25 cellular contexts compared by ENCODE assay signal in the genomic region with DNA sequence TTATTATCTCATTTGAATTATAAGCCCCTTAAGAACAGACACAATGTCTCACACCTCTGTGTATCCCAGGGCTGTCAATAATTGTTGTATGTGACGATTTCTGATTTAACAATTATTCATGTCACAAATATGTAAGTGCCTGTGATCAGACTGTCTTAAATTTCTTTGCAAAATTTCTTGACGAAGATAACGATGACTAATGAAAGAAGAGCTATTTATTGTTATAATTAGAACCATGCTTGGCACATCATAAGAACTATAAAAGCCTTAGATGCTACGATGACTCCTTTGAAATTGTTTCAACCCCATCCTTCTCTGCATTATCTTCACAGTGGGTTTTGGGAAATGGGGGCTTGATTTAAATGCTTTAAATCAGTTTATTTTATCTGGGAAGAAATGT.
"Had no signal": no experiment of that assay in that cellular context is flagged by ENCODE, and none has a peak within 500 bp of the region (broad histone marks: within the 10 kb centered on the region; RNA-seq: fewer than 3 reads in every experiment).

No MANE protein-coding gene starts in this region.

- ATAC-seq: activated T-cell treated with anti-CD3 and anti-CD28 coated beads, Interleukin-2, amount 50 U/mL, for 4 hours; PC-3; SK-N-SH treated with all-trans-retinoic acid at 6 μM for 48 hours; WTC11 had no signal

- H3K36me3 Mint-ChIP-seq: activated CD4-positive, alpha-beta memory T cell treated with anti-CD3 and anti-CD28 coated beads for 36 hours; activated naive CD4-positive, alpha-beta T cell treated with anti-CD3 and anti-CD28 coated beads, Interleukin-2, amount 10 ng/mL, durations not matched to agents 7 days and 5 days; activated naive CD8-positive, alpha-beta T cell treated with anti-CD3 and anti-CD28 coated beads for 36 hours; WTC11 had no signal

- H3K9me3 Mint-ChIP-seq: activated CD4-positive, alpha-beta memory T cell treated with anti-CD3 and anti-CD28 coated beads for 36 hours; activated naive CD4-positive, alpha-beta T cell treated with anti-CD3 and anti-CD28 coated beads, Interleukin-2, amount 10 ng/mL, durations not matched to agents 7 days and 5 days; activated naive CD8-positive, alpha-beta T cell treated with anti-CD3 and anti-CD28 coated beads for 36 hours; activated T-cell treated with anti-CD3 and anti-CD28 coated beads, Interleukin-2, amount 50 U/mL, for 4 hours; T-helper 1 cell treated with Interleukin-12 subunit alpha and Interleukin-12 subunit beta and Interleukin-4 antibody, amounts not matched to agents 30 μg/mL and 1 μg/mL, for 36 hours; WTC11 had no signal

- H3K9me3 ChIP-seq: SJSA1 had no signal

- H3K27ac ChIP-seq: brain microvascular endothelial cell, cardiac muscle cell, SJSA1 had no signal

- DNase-seq: activated CD4-positive, alpha-beta memory T cell treated with anti-CD3 and anti-CD28 coated beads for 36 hours; activated CD4-positive, CD25-positive, alpha-beta regulatory T cell treated with anti-CD3 and anti-CD28 coated beads, Interleukin-2, amount 50 U/mL, for 72 hours; activated CD8-positive, alpha-beta memory T cell treated with anti-CD3 and anti-CD28 coated beads for 24 hours; activated gamma-delta T cell; activated naive CD4-positive, alpha-beta T cell treated with anti-CD3 and anti-CD28 coated beads, Interleukin-2, amount 10 ng/mL, durations not matched to agents 7 days and 5 days; activated naive CD8-positive, alpha-beta T cell treated with anti-CD3 and anti-CD28 coated beads for 36 hours; activated T-cell treated with anti-CD3 and anti-CD28 coated beads, Interleukin-2, amount 50 U/mL, for 4 hours; brain microvascular endothelial cell; cerebellar nuclear complex; Karpas-422; MM.1S; NCI-H1105; NCI-H1436 treated with DMSO at 0.1 percent for 48 hours; NCI-H187; NCI-H2081; NCI-H510A treated with DMSO at 0.1 percent for 48 hours; NCI-H69; PC-3; SHP77; T-helper 9 cell had no signal

- H3K36me3 ChIP-seq: brain microvascular endothelial cell, cardiac muscle cell, SJSA1 had no signal

- H3K4me3 Mint-ChIP-seq: activated CD4-positive, alpha-beta memory T cell treated with anti-CD3 and anti-CD28 coated beads for 36 hours; activated naive CD4-positive, alpha-beta T cell treated with anti-CD3 and anti-CD28 coated beads, Interleukin-2, amount 10 ng/mL, durations not matched to agents 7 days and 5 days; activated naive CD8-positive, alpha-beta T cell treated with anti-CD3 and anti-CD28 coated beads for 36 hours; activated T-cell treated with anti-CD3 and anti-CD28 coated beads, Interleukin-2, amount 50 U/mL, for 4 hours; T-helper 1 cell treated with Interleukin-12 subunit alpha and Interleukin-12 subunit beta and Interleukin-4 antibody, amounts not matched to agents 30 μg/mL and 1 μg/mL, for 36 hours; WTC11 had no signal

- H3K27me3 Mint-ChIP-seq: activated CD4-positive, alpha-beta memory T cell treated with anti-CD3 and anti-CD28 coated beads for 36 hours; activated naive CD8-positive, alpha-beta T cell treated with anti-CD3 and anti-CD28 coated beads for 36 hours had no signal

- H3K27ac Mint-ChIP-seq: activated CD4-positive, alpha-beta memory T cell treated with anti-CD3 and anti-CD28 coated beads for 36 hours; activated naive CD4-positive, alpha-beta T cell treated with anti-CD3 and anti-CD28 coated beads, Interleukin-2, amount 10 ng/mL, durations not matched to agents 7 days and 5 days; activated naive CD8-positive, alpha-beta T cell treated with anti-CD3 and anti-CD28 coated beads for 36 hours had no signal

- H3K27me3 ChIP-seq: brain microvascular endothelial cell, cardiac muscle cell, SJSA1 had no signal

- H3K4me3 ChIP-seq: cardiac muscle cell, SJSA1 had no signal
